In genomic region chr11:12917830-12918229, GRCh38 we compare ENCODE assay signal across 35 cellular contexts.
A peak's percentile ranks its signal among the peaks of the same experiment; 100 is the strongest.
DNase-seq lines count a peak whose midpoint lies in the region; ATAC-seq, FAIRE-seq and TF ChIP-seq lines count a peak whose summit lies in the region.
"Had no signal": no experiment of that assay in that cellular context is flagged by ENCODE, and none has a peak within 500 bp of the region (broad histone marks: within the 10 kb centered on the region; RNA-seq: fewer than 3 reads in every experiment).

No MANE protein-coding gene starts in this region.

- POLR2A ChIA-PET in HepG2 (lab: Yijun Ruan, JAX) (no interaction called here), A549 (lab: Yijun Ruan, JAX) (no interaction called here), K562 (lab: Yijun Ruan, JAX) (no interaction called here)

- H3K4me2 ChIP-seq in HepG2 (ENCODE audit: low read depth, low read length) (no peak overlapping the region), A549 (no peak overlapping the region), K562 (ENCODE audit: insufficient read depth, low read length) (no peak overlapping the region)
- H3K4me2 ChIP-seq: BLaER1; BLaER1 treated with 17β-estradiol and CSF1 and Interleukin-3, amounts not matched to agents 10 nM and 100 nM had no signal

- ATAC-seq in HepG2 (no peak), right lobe of liver (no peak), A549 (no peak), K562 (no peak)
- ATAC-seq: CD8-positive, alpha-beta T cell had no signal

- H3K4me3 Mint-ChIP-seq in Calu3 (ENCODE audit: low read depth, unreplicated experiment), result no peak overlapping the region
- H3K4me3 Mint-ChIP-seq: B cell; CD14-positive monocyte; CD4-positive, alpha-beta memory T cell; CD4-positive, alpha-beta T cell; CD4-positive, CD25-positive, alpha-beta regulatory T cell; CD8-positive, alpha-beta memory T cell; CD8-positive, alpha-beta T cell had no signal

- DNase-seq in HepG2 (ENCODE audit: low spot score) (no peak), right lobe of liver (no peak), A549 (ENCODE audit: low read depth in 1 of 2, low spot score in 1 of 2) (no peak), NCI-H69 (lab: John Stamatoyannopoulos, UW) (peak; percentile 21), K562 (ENCODE audit: extremely low read depth in 1 of 4, low spot score in 3 of 4) (no peak), DMS153 (lab: John Stamatoyannopoulos, UW) (no peak), ureter (ENCODE audit: low spot score) (no peak), Calu3 (no peak)
- DNase-seq: 8988T; ACHN; AML-193; BE2C; C1 segment of cervical spinal cord; Caco-2; CD4-positive, alpha-beta memory T cell; CD4-positive, alpha-beta T cell; CD4-positive, CD25-positive, alpha-beta regulatory T cell; CD8-positive, alpha-beta memory T cell; CD8-positive, alpha-beta T cell; COR-L47; DMS 273 treated with DMSO at 0.1 percent for 48 hours; DMS53; DMS79; DMS79 treated with DMSO at 0.1 percent for 48 hours; DND-41; EL had no signal

- H3K9me1 ChIP-seq in K562 (ENCODE audit: control insufficient read depth, insufficient read depth, low read length), result no peaks in the 10 kb centered on the region

- H3K9me3 ChIP-seq in HepG2 (ENCODE audit: low read length) (no peaks in the 10 kb centered on the region), right lobe of liver (no peaks in the 10 kb centered on the region), A549 (no peaks in the 10 kb centered on the region), K562 (replicated peaks; ENCODE audit: control insufficient read depth, insufficient read depth, low read depth, low read length) (no peaks in the 10 kb centered on the region)
- H3K9me3 ChIP-seq: BE2C; BLaER1; BLaER1 treated with 17β-estradiol and CSF1 and Interleukin-3, amounts not matched to agents 10 nM and 100 nM; Caco-2 had no signal

- BruUV-seq in HepG2 (replicated peaks; lab: Mats Ljungman, UMichigan), result no TSS peak
- BruUV-seq in K562 (replicated peaks; lab: Mats Ljungman, UMichigan), result no TSS peak
- BruUV-seq in Calu3 (replicated peaks; lab: Mats Ljungman, UMichigan), result no TSS peak

- H3K36me3 ChIP-seq in HepG2 (replicated peaks in 1 of 2; ENCODE audit: control insufficient read depth in 1 of 2, insufficient read depth in 2 of 2, low read length in 2 of 2), result peaks cover 2 to 18% of the 10 kb centered on the region in 2 experiments; a peak in 2 of 5 replicates
- peaks cover 0 to 3% (median 0%) of the 10 kb centered on the region in 4 donors for H3K36me3 ChIP-seq in right lobe of liver
- H3K36me3 ChIP-seq in K562 (ENCODE audit: control insufficient read depth, insufficient read depth, low read length), result 0 out of 3 replicates have a peak, but pooled peaks cover 5% of the 10 kb centered on the region
- H3K36me3 ChIP-seq: BLaER1; BLaER1 treated with 17β-estradiol and CSF1 and Interleukin-3, amounts not matched to agents 10 nM and 100 nM had no signal

- H3K4me1 Mint-ChIP-seq in Calu3 (ENCODE audit: low read depth, unreplicated experiment), result no peaks in the 10 kb centered on the region
- H3K4me1 Mint-ChIP-seq: B cell; CD14-positive monocyte; CD4-positive, CD25-positive, alpha-beta regulatory T cell; CD8-positive, alpha-beta memory T cell had no signal

- TF ChIP-seq POLR2A in HepG2 (IDR thresholded peaks at IDR 0.05; ENCODE audit: insufficient read depth in 1 of 2, low read depth in 2 of 2, low read length in 2 of 2) (no peak), right lobe of liver (IDR thresholded peaks at IDR 0.05) (no peak), A549 (IDR thresholded peaks at IDR 0.05; ENCODE audit: low read length) (no peak), K562 (conservative IDR thresholded peaks at IDR 0.05) (no peak)

- H3K4me3 ChIP-seq in HepG2 (replicated peaks in 1 of 3; ENCODE audit: insufficient read depth in 1 of 3, low read depth in 2 of 3, low read length in 3 of 3), result no peak overlapping the region
- H3K4me3 ChIP-seq in right lobe of liver, result no peak overlapping the region
- H3K4me3 ChIP-seq in A549, result no peak overlapping the region
- no peak overlapping the region for H3K4me3 ChIP-seq in K562
- H3K4me3 ChIP-seq: BLaER1; BLaER1 treated with 17β-estradiol and CSF1 and Interleukin-3, amounts not matched to agents 10 nM and 100 nM had no signal

- CTCF ChIA-PET in HepG2 (lab: Yijun Ruan, JAX; ENCODE audit: low intra/inter-chr PET ratio, low total read pairs) (no interaction called here), A549 (lab: Yijun Ruan, JAX) (interaction anchor here (1.0 to 2.5 kb wide), 4 partner anchors 46 to 629 kb away, joined by 3 to 7 read pairs (median 4); no protein-coding TSS in a partner anchor), K562 (lab: Yijun Ruan, JAX; ENCODE audit: low intra/inter-chr PET ratio) (no interaction called here), Calu3 (lab: Charles Lee) (no interaction called here)

- peaks cover 4% of the 10 kb centered on the region for H3K36me3 Mint-ChIP-seq in Calu3 (ENCODE audit: insufficient read depth, unreplicated experiment)
- H3K36me3 Mint-ChIP-seq: CD14-positive monocyte; CD4-positive, alpha-beta memory T cell; CD4-positive, CD25-positive, alpha-beta regulatory T cell; CD8-positive, alpha-beta memory T cell; CD8-positive, alpha-beta T cell had no signal

- H3K27ac Mint-ChIP-seq in Calu3 (ENCODE audit: unreplicated experiment), result no peak overlapping the region
- H3K27ac Mint-ChIP-seq: B cell; CD4-positive, alpha-beta memory T cell; CD4-positive, alpha-beta T cell; CD4-positive, CD25-positive, alpha-beta regulatory T cell; CD8-positive, alpha-beta memory T cell; CD8-positive, alpha-beta T cell had no signal

- H3K9ac ChIP-seq in HepG2 (ENCODE audit: insufficient read depth, low read depth, low read length) (no peak overlapping the region), K562 (ENCODE audit: insufficient read depth in 1 of 2, low read depth in 2 of 2, low read length in 2 of 2) (no peak overlapping the region)
- H3K9ac ChIP-seq: BLaER1; BLaER1 treated with 17β-estradiol and CSF1 and Interleukin-3, amounts not matched to agents 10 nM and 100 nM had no signal

- H2AFZ ChIP-seq in HepG2 (ENCODE audit: low read length) (no peak overlapping the region), K562 (ENCODE audit: low read depth, low read length) (no peak overlapping the region)

- TF ChIP-seq EP300 in HepG2 (IDR thresholded peaks at IDR 0.05; ENCODE audit: low read depth in 2 of 2, low read length in 2 of 2) (no peak), HepG2 (CRISPR knock-in tag; IDR thresholded peaks at IDR 0.05; ENCODE audit: borderline replicate concordance) (no peak), A549 (IDR thresholded peaks at IDR 0.05) (no peak), K562 (IDR thresholded peaks at IDR 0.05; ENCODE audit: low read length) (no peak)

- TF ChIP-seq RAD21 in HepG2 (CRISPR knock-in tag; IDR thresholded peaks at IDR 0.05) (no peak), A549 (conservative IDR thresholded peaks at IDR 0.05 in 1 of 2, IDR thresholded peaks at IDR 0.05 in 1 of 2) (no peak), K562 (CRISPR knock-in tag; conservative IDR thresholded peaks at IDR 0.05 in 1 of 2, IDR thresholded peaks at IDR 0.05 in 1 of 2) (no peak)

- FAIRE-seq in HepG2 (lab: Jason Lieb, UNC) (no peak), A549 (lab: Jason Lieb, UNC) (no peak), K562 (lab: Jason Lieb, UNC) (peak; percentile 6)
- FAIRE-seq: A204.1, D721Med, G401.6 had no signal

- H3K27ac ChIP-seq in HepG2 (ENCODE audit: extremely low read length, insufficient read depth, low read length) (no peak overlapping the region), right lobe of liver (no peak overlapping the region), A549 (no peak overlapping the region), K562 (ENCODE audit: extremely low read depth, low read depth, low read length) (no peak overlapping the region)
- H3K27ac ChIP-seq: 22Rv1; BLaER1; BLaER1 treated with 17β-estradiol and CSF1 and Interleukin-3, amounts not matched to agents 10 nM and 100 nM; C4-2B had no signal

- intact Hi-C loops in HepG2 (cut with micrococcal nuclease; ENCODE audit: unreplicated experiment) (no loop called here), right lobe of liver (cut with DNase I) (no loop called here), K562 (cut with micrococcal nuclease) (no loop called here), Calu3 (cut with micrococcal nuclease; ENCODE audit: unreplicated experiment) (no loop called here)

- no peaks in the 10 kb centered on the region for H3K27me3 ChIP-seq in HepG2 (ENCODE audit: control insufficient read depth in 1 of 2, insufficient read depth in 2 of 2, low read length in 2 of 2)
- H3K27me3 ChIP-seq in right lobe of liver, result no peaks in the 10 kb centered on the region
- no peaks in the 10 kb centered on the region for H3K27me3 ChIP-seq in K562 (ENCODE audit: control insufficient read depth in 2 of 2, insufficient read depth in 2 of 2, low read length in 2 of 2)
- H3K27me3 ChIP-seq: BE2C; BLaER1; BLaER1 treated with 17β-estradiol and CSF1 and Interleukin-3, amounts not matched to agents 10 nM and 100 nM had no signal

- in situ Hi-C loops in HepG2 (cut with HindIII; ENCODE audit: extremely low pct_ligation_motif_present, low pct_unique_long_range_greater_than_20kb), result no loop called here
- in situ Hi-C loops in K562 (cut with MboI), result loop anchor here (10.0 kb wide), 1 partner anchor 427 kb away; no protein-coding TSS in a partner anchor

- WGBS in HepG2 (ENCODE audit: low lambda C conversion rate), result 88% methylated on average over 1 of the region's 1 CpG
- WGBS in right lobe of liver (ENCODE audit: insufficient coverage, low coverage, low lambda C conversion rate, missing lambda C conversion rate), result 38% methylated on average over 1 of the region's 1 CpG
- WGBS in A549 (ENCODE audit: missing lambda C conversion rate), result 74% methylated on average over 1 of the region's 1 CpG
- 16% methylated on average over 1 of the region's 1 CpG for WGBS in K562 (ENCODE audit: insufficient coverage, low coverage, missing lambda C conversion rate)

- H4K20me1 ChIP-seq in HepG2 (ENCODE audit: insufficient read depth, low read length), result no peaks in the 10 kb centered on the region
- no peaks in the 10 kb centered on the region; the same call in 1 of the 2 replicates for H4K20me1 ChIP-seq in K562 (replicated peaks; ENCODE audit: control insufficient read depth, insufficient read depth, low read length)
- H4K20me1 ChIP-seq: BLaER1; BLaER1 treated with 17β-estradiol and CSF1 and Interleukin-3, amounts not matched to agents 10 nM and 100 nM had no signal

- no peak for TF ChIP-seq CTCF in HepG2 (CRISPR knock-in tag; IDR thresholded peaks at IDR 0.05)
- TF ChIP-seq CTCF in right lobe of liver (IDR thresholded peaks at IDR 0.05), result no peak
- no peak for TF ChIP-seq CTCF in A549 (IDR thresholded peaks at IDR 0.05)
- TF ChIP-seq CTCF in K562 (IDR thresholded peaks at IDR 0.05 in 2 of 3, conservative IDR thresholded peaks at IDR 0.05 in 1 of 3; ENCODE audit: insufficient read depth in 2 of 3, low read depth in 1 of 3, low read length in 3 of 3), result no peak
- no peak for TF ChIP-seq CTCF in Calu3 (IDR thresholded peaks at IDR 0.05; ENCODE audit: unreplicated experiment)

- H3K9me3 Mint-ChIP-seq in Calu3 (ENCODE audit: low read depth, unreplicated experiment), result no peaks in the 10 kb centered on the region
- H3K9me3 Mint-ChIP-seq: CD4-positive, alpha-beta T cell; CD4-positive, CD25-positive, alpha-beta regulatory T cell; CD8-positive, alpha-beta memory T cell; CD8-positive, alpha-beta T cell had no signal

- H3K79me2 ChIP-seq in HepG2 (ENCODE audit: insufficient read depth, low read length) (no peaks in the 10 kb centered on the region), K562 (ENCODE audit: control insufficient read depth, insufficient read depth, low read length) (no peaks in the 10 kb centered on the region)

- no peaks in the 10 kb centered on the region for H3K27me3 Mint-ChIP-seq in Calu3 (ENCODE audit: unreplicated experiment)

- no peaks in the 10 kb centered on the region for H3K4me1 ChIP-seq in HepG2 (ENCODE audit: insufficient read depth, low read length)
- H3K4me1 ChIP-seq in right lobe of liver, result no peaks in the 10 kb centered on the region
- H3K4me1 ChIP-seq in A549, result no peaks in the 10 kb centered on the region
- H3K4me1 ChIP-seq in K562 (replicated peaks in 1 of 2; ENCODE audit: control insufficient read depth in 2 of 2, insufficient read depth in 2 of 2, low read length in 2 of 2), result 0 out of 5 replicates have a peak, but pooled peaks cover 0 to 4% of the 10 kb centered on the region in 2 experiments
- H3K4me1 ChIP-seq: BE2C; BLaER1; BLaER1 treated with 17β-estradiol and CSF1 and Interleukin-3, amounts not matched to agents 10 nM and 100 nM; Caco-2 had no signal

Comparison
In these comparisons a context has a peak if more than half of its experiments do, and no peak if none do; other contexts are left out.
1. Of the 241 proteins assayed by ChIP-seq in both HepG2 and K562: peak only in HepG2: MAFK; only in K562: MAFG; in both: none; in neither: 239.